ENCODE assay signal across 11 cellular contexts in the genomic region with DNA sequence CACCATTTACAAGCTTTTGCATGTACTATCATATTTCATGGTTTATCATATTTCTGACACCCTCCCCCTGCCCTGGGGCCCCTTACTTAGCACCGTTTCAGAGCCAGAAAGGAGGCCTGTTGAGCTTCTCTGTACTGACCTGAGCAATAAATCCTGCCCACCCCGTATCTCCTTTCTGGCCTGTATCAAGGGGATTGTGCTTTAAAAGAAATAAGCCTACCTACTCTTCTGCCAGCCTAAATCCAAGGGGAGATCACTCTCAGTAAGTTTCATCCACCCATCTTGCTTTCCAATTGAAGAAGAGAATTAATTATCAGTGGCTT. TPM values are rescaled to one million over a fixed set of nuclear protein-coding genes. Genes with fewer than 3 reads are reported as not detected.
A peak's percentile ranks its signal among the peaks of the same experiment; 100 is the strongest.
DNase-seq lines count a peak whose midpoint lies in the region; ATAC-seq and TF ChIP-seq lines count a peak whose summit lies in the region.
"Had no signal": no experiment of that assay in that cellular context is flagged by ENCODE, and none has a peak within 500 bp of the region (broad histone marks: within the 10 kb centered on the region; RNA-seq: fewer than 3 reads in every experiment).

No MANE protein-coding gene starts in this region.

- no peaks in the 10 kb centered on the region for H3K79me2 ChIP-seq in HCT116 (ENCODE audit: insufficient read depth, low read length)
- H3K79me2 ChIP-seq in neural progenitor cell (ENCODE audit: low read depth), result no peaks in the 10 kb centered on the region

- RAD21 ChIA-PET in HCT116 (lab: Charles Lee; ENCODE audit: low non-redundant PET in 1 of 2, low total read pairs in 2 of 2, uncharacterized antibody in 2 of 2, unreplicated experiment in 2 of 2), result no interaction called here

- no peaks in the 10 kb centered on the region for H3K9me2 ChIP-seq in HCT116 (ENCODE audit: insufficient read depth)

- H3F3A ChIP-seq in neural progenitor cell (ENCODE audit: low read depth), result peaks cover 4% of the 10 kb centered on the region

- no peak overlapping the region for H3K4me3 ChIP-seq in HCT116 (replicated peaks in 1 of 2; ENCODE audit: low read depth in 1 of 2, low read length in 2 of 2)
- H3K4me3 ChIP-seq in neural progenitor cell, result no peak overlapping the region

- H3K9me3 ChIP-seq in HCT116 (ENCODE audit: control insufficient read depth in 1 of 2, insufficient read depth in 1 of 2, low read depth in 1 of 2, low read length in 2 of 2) (no peaks in the 10 kb centered on the region), neural progenitor cell (ENCODE audit: low read depth) (no peaks in the 10 kb centered on the region)

- TF ChIP-seq CTCF in HCT116 (IDR thresholded peaks at IDR 0.05 in 2 of 3, conservative IDR thresholded peaks at IDR 0.05 in 1 of 3; ENCODE audit: borderline replicate concordance in 1 of 3, insufficient read depth in 1 of 3, low read depth in 2 of 3, low read length in 2 of 3) (no peak), neural progenitor cell (IDR thresholded peaks at IDR 0.05) (no peak)

- peaks cover 5% of the 10 kb centered on the region for H3K27me3 Mint-ChIP-seq in neural progenitor cell (ENCODE audit: insufficient read depth, low read depth)

- CTCF ChIA-PET in HCT116 (lab: Charles Lee), result interaction anchor here (0.6 to 1.6 kb wide), 4 partner anchors 9 to 808 kb away, joined by 4 to 5 read pairs (median 4); no protein-coding TSS in a partner anchor

- H3K36me3 ChIP-seq in HCT116 (ENCODE audit: control insufficient read depth in 1 of 2, insufficient read depth in 2 of 2, low read length in 2 of 2), result no peaks in the 10 kb centered on the region
- H3K36me3 ChIP-seq in neural progenitor cell, result no peaks in the 10 kb centered on the region

- no peak for TF ChIP-seq POLR2A in HCT116 (IDR thresholded peaks at IDR 0.05; ENCODE audit: borderline replicate concordance, extremely low read depth, insufficient read depth, insufficient read length)
- TF ChIP-seq POLR2A in erythroblast (IDR thresholded peaks at IDR 0.05; ENCODE audit: low read length), result no peak

- no peak overlapping the region for H3K27ac ChIP-seq in HCT116 (ENCODE audit: low read depth, low read length)
- H3K27ac ChIP-seq in epithelial cell of prostate, result peak overlapping the region; percentile 99
- no peak overlapping the region for H3K27ac ChIP-seq in neural progenitor cell
- H3K27ac ChIP-seq: HL-60 had no signal

- DNase-seq in HCT116 (ENCODE audit: low read depth, low spot score), result no peak
- DNase-seq in OCI-M1 (lab: John Stamatoyannopoulos, UW), result peak; percentile 52
- no peak for DNase-seq in epithelial cell of prostate (ENCODE audit: low read depth, low spot score)
- no peak for DNase-seq in neural progenitor cell (ENCODE audit: low spot score)
- DNase-seq in stimulated activated CD4-positive, alpha-beta T cell treated with anti-CD3 and anti-CD28 coated beads, Interleukin-15, amount 100 ng/mL, for 24 hours, result no peak
- DNase-seq in erythroblast (lab: John Stamatoyannopoulos, UW), result no peak
- DNase-seq: CD8-positive, alpha-beta memory T cell; NCI-H1105; NCI-H446 treated with DMSO at 0.1 percent for 48 hours had no signal

- H3K9ac ChIP-seq in HCT116 (ENCODE audit: low read length) (no peak overlapping the region), neural progenitor cell (no peak overlapping the region)

- TF ChIP-seq RAD21 in HCT116 (IDR thresholded peaks at IDR 0.05; ENCODE audit: low read depth), result no peak

- no peak overlapping the region for H3K4me3 Mint-ChIP-seq in neural progenitor cell
- H3K4me3 Mint-ChIP-seq: CD8-positive, alpha-beta memory T cell had no signal

- intact Hi-C loops in HCT116 (cut with micrococcal nuclease), result loop anchor here (1.0 kb wide), 1 partner anchor 791 kb away; no protein-coding TSS in a partner anchor

- no peaks in the 10 kb centered on the region for H3K9me3 Mint-ChIP-seq in neural progenitor cell
- H3K9me3 Mint-ChIP-seq: CD8-positive, alpha-beta memory T cell had no signal

- H3K27ac Mint-ChIP-seq in neural progenitor cell, result no peak overlapping the region
- H3K27ac Mint-ChIP-seq: CD8-positive, alpha-beta memory T cell had no signal

- peaks cover 5% of the 10 kb centered on the region for H3K4me1 Mint-ChIP-seq in neural progenitor cell
- H3K4me1 Mint-ChIP-seq: CD8-positive, alpha-beta memory T cell had no signal

- peak overlapping the region; percentile 90 for H2AFZ ChIP-seq in HCT116 (ENCODE audit: low read depth, low read length, poor library complexity, severe bottlenecking)
- peak overlapping the region; percentile 73 for H2AFZ ChIP-seq in neural progenitor cell (replicated peaks)

- H3K4me1 ChIP-seq in HCT116 (ENCODE audit: control insufficient read depth in 1 of 2, insufficient read depth in 2 of 2, low read length in 2 of 2) (peaks cover 0 to 2% of the 10 kb centered on the region in 2 experiments; a peak in 1 of 4 replicates), neural progenitor cell (peaks cover 23% of the 10 kb centered on the region)

- POLR2A ChIA-PET in HCT116 (lab: Charles Lee), result no interaction called here

- ATAC-seq in HCT116 (no peak), GM19035 (IDR thresholded peaks at IDR 0.05; ENCODE audit: unreplicated experiment) (no peak)

- H4K20me1 ChIP-seq in HCT116 (ENCODE audit: insufficient read depth) (no peaks in the 10 kb centered on the region), neural progenitor cell (ENCODE audit: low read depth) (no peaks in the 10 kb centered on the region)

- BruUV-seq in HCT116 (replicated peaks; lab: Mats Ljungman, UMichigan), result no TSS peak

- H3K4me2 ChIP-seq in HCT116 (ENCODE audit: low read length), result no peak overlapping the region
- no peak overlapping the region for H3K4me2 ChIP-seq in neural progenitor cell

- no peaks in the 10 kb centered on the region for H3K27me3 ChIP-seq in HCT116 (ENCODE audit: insufficient read depth, low read length)
- no peaks in the 10 kb centered on the region for H3K27me3 ChIP-seq in neural progenitor cell

- no peaks in the 10 kb centered on the region for H3K36me3 Mint-ChIP-seq in neural progenitor cell
- H3K36me3 Mint-ChIP-seq: CD8-positive, alpha-beta memory T cell had no signal

TF ChIP-seq in HCT116, 20 proteins besides CTCF, POLR2A, EP300 and RAD21:
- TF ChIP-seq ZNF274 (IDR thresholded peaks at IDR 0.05; ENCODE audit: low read depth, low read length) (no peak), SIN3A (IDR thresholded peaks at IDR 0.05; ENCODE audit: low read depth) (no peak), POLR2AphosphoS5 (IDR thresholded peaks at IDR 0.05; ENCODE audit: low read depth, low read length) (no peak), CEBPB (IDR thresholded peaks at IDR 0.05; ENCODE audit: low read depth) (no peak)

RNA-seq across cellular contexts. Expression of a gene that starts 54.0 kb away (rescaled TPM):
- total RNA-seq in HCT116 (2021; ENCODE audit: unreplicated experiment) (0.34 TPM), neural progenitor cell (ENCODE audit: low replicate concordance) (58.7 and 79.4 TPM in 2 replicates)
- polyA plus RNA-seq in HCT116 (2012), result 0.07 and 0.22 TPM in 2 replicates
- polyA plus RNA-seq: CD8-positive, alpha-beta memory T cell had no signal

Comparison
In these comparisons a context has a peak if more than half of its experiments do, and no peak if none do; other contexts are left out.
1. RNA of a gene that starts 54.0 kb away (total RNA-seq): 58.7 to 79.4 TPM in neural progenitor cell; 0.34 TPM in HCT116 (single experiment); every median in the first group is over 10 times any median in the second.